In genomic region chr6:44054635-44055559, GRCh38 we compare ENCODE assay signal across 14 cellular contexts.
A peak's percentile ranks its signal among the peaks of the same experiment; 100 is the strongest.
DNase-seq lines count a peak whose midpoint lies in the region; ATAC-seq, FAIRE-seq and TF ChIP-seq lines count a peak whose summit lies in the region.
"Had no signal": no experiment of that assay in that cellular context is flagged by ENCODE, and none has a peak within 500 bp of the region (broad histone marks: within the 10 kb centered on the region; RNA-seq: fewer than 3 reads in every experiment).

No MANE protein-coding gene starts in this region.

- 64% methylated on average over 8 of the region's 8 CpGs for WGBS in mammary epithelial cell (ENCODE audit: low coverage, missing lambda C conversion rate)

- FAIRE-seq in kidney (lab: Jason Lieb, UNC), result no peak

- H3K9me3 ChIP-seq in AG04450 (ENCODE audit: control insufficient read depth, insufficient read depth, low read length) (peaks cover 2% of the 10 kb centered on the region; the same call in 1 of the 2 replicates), mammary epithelial cell (replicated peaks; ENCODE audit: insufficient read depth, low read length) (no peaks in the 10 kb centered on the region), kidney (ENCODE audit: control insufficient read depth in 1 of 2, low read length in 2 of 2) (peaks cover 0 to 5% of the 10 kb centered on the region in 2 donors)

- DNase-seq in AG04450 (ENCODE audit: low read depth, low spot score) (no peak), HT1080 (ENCODE audit: low read depth) (peak; percentile 52), mammary epithelial cell (peak; percentile 52), kidney (peak; percentile 47), HuH-7 (ENCODE audit: low spot score) (no peak)
- DNase-seq in activated T-helper 1 cell treated with anti-CD3 and anti-CD28 coated beads, Interleukin-12 subunit alpha, Interleukin-12 subunit beta, Interleukin-2, Interleukin-4 antibody, amounts not matched to agents 30 ng/mL and 10 ng/mL and 1 ng/mL, durations not matched to agents 14 hours and 24 hours and 36 hours (ENCODE audit: low spot score), result no peak
- no peak for DNase-seq in activated effector memory CD4-positive, alpha-beta T cell treated with anti-CD3 and anti-CD28 coated beads, Interleukin-2, amount 50 U/mL, for 16 hours
- DNase-seq: C1 segment of cervical spinal cord; effector CD4-positive, alpha-beta T cell; MM.1S; NCI-H446; stimulated activated CD4-positive, alpha-beta T cell treated with anti-CD3 and anti-CD28 coated beads, Interleukin-1b, Interleukin-23, amount 100 ng/mL, for 48 hours had no signal

- POLR2A ChIA-PET in AG04450 (lab: Yijun Ruan, JAX), result no interaction called here

- H3K4me2 ChIP-seq in mammary epithelial cell (ENCODE audit: insufficient read depth, low read depth, low read length), result no peak overlapping the region

- peak overlapping the region; percentile 77 for H3K27ac ChIP-seq in AG04450 (ENCODE audit: low read depth, low read length)
- H3K27ac ChIP-seq in mammary epithelial cell (ENCODE audit: insufficient read depth, low read depth, low read length), result peak overlapping the region; percentile 24
- no peak overlapping the region for H3K27ac ChIP-seq in kidney (ENCODE audit: low read depth in 2 of 2, low read length in 2 of 2)

- H3K36me3 ChIP-seq in mammary epithelial cell (ENCODE audit: insufficient read depth, low read length) (no peaks in the 10 kb centered on the region), kidney (ENCODE audit: control insufficient read depth in 1 of 2, insufficient read depth in 2 of 2, low read length in 2 of 2) (no peaks in the 10 kb centered on the region)

- peaks cover 22% of the 10 kb centered on the region for H3K4me1 Mint-ChIP-seq in activated T-helper 1 cell treated with anti-CD3 and anti-CD28 coated beads, Interleukin-12 subunit alpha, Interleukin-12 subunit beta, Interleukin-2, Interleukin-4 antibody, amounts not matched to agents 30 ng/mL and 10 ng/mL and 1 ng/mL, durations not matched to agents 14 hours and 24 hours and 36 hours (ENCODE audit: low read depth)

- intact Hi-C loops in mammary epithelial cell (cut with micrococcal nuclease), result no loop called here
- intact Hi-C loops in kidney (cut with DNase I), result no loop called here
- intact Hi-C loops in activated T-helper 1 cell treated with anti-CD3 and anti-CD28 coated beads, Interleukin-12 subunit alpha, Interleukin-12 subunit beta, Interleukin-2, Interleukin-4 antibody, amounts not matched to agents 30 ng/mL and 10 ng/mL and 1 ng/mL, durations not matched to agents 14 hours and 24 hours and 36 hours (cut with micrococcal nuclease), result no loop called here

- peaks cover 3% of the 10 kb centered on the region for H3K27me3 Mint-ChIP-seq in activated T-helper 1 cell treated with anti-CD3 and anti-CD28 coated beads, Interleukin-12 subunit alpha, Interleukin-12 subunit beta, Interleukin-2, Interleukin-4 antibody, amounts not matched to agents 30 ng/mL and 10 ng/mL and 1 ng/mL, durations not matched to agents 14 hours and 24 hours and 36 hours (ENCODE audit: insufficient read depth)

- TF ChIP-seq CTCF in AG04450 (IDR thresholded peaks at IDR 0.05; ENCODE audit: low read depth, low read length) (no peak), mammary epithelial cell (conservative IDR thresholded peaks at IDR 0.05 in 1 of 2, IDR thresholded peaks at IDR 0.05 in 1 of 2; ENCODE audit: extremely low read depth in 1 of 2, insufficient read depth in 1 of 2, low read depth in 1 of 2, low read length in 2 of 2) (no peak), kidney (IDR thresholded peaks at IDR 0.05; ENCODE audit: borderline replicate concordance, extremely low read depth, insufficient read depth) (no peak)

- H2AFZ ChIP-seq in mammary epithelial cell (ENCODE audit: low read depth, low read length), result peak overlapping the region; percentile 14

- H4K20me1 ChIP-seq in mammary epithelial cell (ENCODE audit: insufficient read depth, low read length), result no peaks in the 10 kb centered on the region

- H3K4me3 Mint-ChIP-seq in activated T-helper 1 cell treated with anti-CD3 and anti-CD28 coated beads, Interleukin-12 subunit alpha, Interleukin-12 subunit beta, Interleukin-2, Interleukin-4 antibody, amounts not matched to agents 30 ng/mL and 10 ng/mL and 1 ng/mL, durations not matched to agents 14 hours and 24 hours and 36 hours, result no peak overlapping the region
- H3K4me3 Mint-ChIP-seq: stimulated activated memory B cell treated with anti-CD40 and anti-IgM and Interleukin-4, amounts not matched to agents 10 μg/mL and 1 μg/mL and 100 μg/mL, for 72 hours had no signal

- H3K4me3 ChIP-seq in AG04450 (ENCODE audit: low read depth, low read length), result no peak overlapping the region
- H3K4me3 ChIP-seq in mammary epithelial cell (replicated peaks in 1 of 3; ENCODE audit: insufficient read depth in 1 of 3, low read depth in 2 of 3, low read length in 3 of 3), result no peak overlapping the region
- no peak overlapping the region for H3K4me3 ChIP-seq in kidney (ENCODE audit: low read length in 2 of 2)

- CTCF ChIA-PET in AG04450 (lab: Charles Lee) (no interaction called here), mammary epithelial cell (lab: Charles Lee; ENCODE audit: low non-redundant PET) (no interaction called here)

- H3K36me3 Mint-ChIP-seq in activated T-helper 1 cell treated with anti-CD3 and anti-CD28 coated beads, Interleukin-12 subunit alpha, Interleukin-12 subunit beta, Interleukin-2, Interleukin-4 antibody, amounts not matched to agents 30 ng/mL and 10 ng/mL and 1 ng/mL, durations not matched to agents 14 hours and 24 hours and 36 hours (ENCODE audit: low read depth), result no peaks in the 10 kb centered on the region

- in situ Hi-C loops in mammary epithelial cell (cut with MboI; ENCODE audit: low sequenced_read_pairs in 2 of 2), result loop anchor here in 1 of 2 donors (10.0 kb wide), 1 partner anchor 130 kb away; no protein-coding TSS in a partner anchor

- H3K9ac ChIP-seq in mammary epithelial cell (ENCODE audit: insufficient read depth, low read length) (no peak overlapping the region), kidney (ENCODE audit: low read length in 2 of 2) (no peak overlapping the region)

- no TSS peak for BruUV-seq in mammary epithelial cell (replicated peaks; lab: Mats Ljungman, UMichigan)

- no peak for ATAC-seq in HG03460 (IDR thresholded peaks at IDR 0.05; ENCODE audit: unreplicated experiment)
- ATAC-seq: stimulated activated memory B cell treated with anti-CD40 and anti-IgM and Interleukin-4, amounts not matched to agents 10 μg/mL and 1 μg/mL and 100 μg/mL, for 72 hours had no signal

- no peaks in the 10 kb centered on the region for H3K79me2 ChIP-seq in mammary epithelial cell (ENCODE audit: insufficient read depth, low read length)

- no peaks in the 10 kb centered on the region for H3K27me3 ChIP-seq in AG04450 (ENCODE audit: control insufficient read depth, insufficient read depth, low read length)
- no peaks in the 10 kb centered on the region for H3K27me3 ChIP-seq in mammary epithelial cell (ENCODE audit: insufficient read depth, low read length)

- H3K4me1 ChIP-seq in mammary epithelial cell (ENCODE audit: insufficient read depth, low read length), result peaks cover 88% of the 10 kb centered on the region
- H3K4me1 ChIP-seq in kidney (ENCODE audit: control insufficient read depth in 1 of 2, insufficient read depth in 1 of 2, low read depth in 1 of 2, low read length in 2 of 2), result peaks cover 0 to 19% of the 10 kb centered on the region in 2 donors

- dilution Hi-C loops in mammary epithelial cell (cut with HindIII; ENCODE audit: low sequenced_read_pairs), result no loop called here

- no peak overlapping the region for H3K27ac Mint-ChIP-seq in activated T-helper 1 cell treated with anti-CD3 and anti-CD28 coated beads, Interleukin-12 subunit alpha, Interleukin-12 subunit beta, Interleukin-2, Interleukin-4 antibody, amounts not matched to agents 30 ng/mL and 10 ng/mL and 1 ng/mL, durations not matched to agents 14 hours and 24 hours and 36 hours
- H3K27ac Mint-ChIP-seq: stimulated activated memory B cell treated with anti-CD40 and anti-IgM and Interleukin-4, amounts not matched to agents 10 μg/mL and 1 μg/mL and 100 μg/mL, for 72 hours had no signal

- H3K9me3 Mint-ChIP-seq in activated T-helper 1 cell treated with anti-CD3 and anti-CD28 coated beads, Interleukin-12 subunit alpha, Interleukin-12 subunit beta, Interleukin-2, Interleukin-4 antibody, amounts not matched to agents 30 ng/mL and 10 ng/mL and 1 ng/mL, durations not matched to agents 14 hours and 24 hours and 36 hours, result no peaks in the 10 kb centered on the region

Comparison
In these comparisons a context has a peak if more than half of its experiments do, and no peak if none do; other contexts are left out.
1. DNase-seq: peak in HT1080 (single experiment), mammary epithelial cell (single experiment) and kidney (single experiment); none in AG04450 (single experiment), activated T-helper 1 cell treated with anti-CD3 and anti-CD28 coated beads, Interleukin-12 subunit alpha, Interleukin-12 subunit beta, Interleukin-2, Interleukin-4 antibody, amounts not matched to agents 30 ng/mL and 10 ng/mL and 1 ng/mL, durations not matched to agents 14 hours and 24 hours and 36 hours (single experiment), HuH-7 (single experiment) and activated effector memory CD4-positive, alpha-beta T cell treated with anti-CD3 and anti-CD28 coated beads, Interleukin-2, amount 50 U/mL, for 16 hours (single experiment).
2. H3K27ac ChIP-seq: peak in AG04450 (single experiment) and mammary epithelial cell (single experiment); none in kidney (0 of 2).